In the genomic region with DNA sequence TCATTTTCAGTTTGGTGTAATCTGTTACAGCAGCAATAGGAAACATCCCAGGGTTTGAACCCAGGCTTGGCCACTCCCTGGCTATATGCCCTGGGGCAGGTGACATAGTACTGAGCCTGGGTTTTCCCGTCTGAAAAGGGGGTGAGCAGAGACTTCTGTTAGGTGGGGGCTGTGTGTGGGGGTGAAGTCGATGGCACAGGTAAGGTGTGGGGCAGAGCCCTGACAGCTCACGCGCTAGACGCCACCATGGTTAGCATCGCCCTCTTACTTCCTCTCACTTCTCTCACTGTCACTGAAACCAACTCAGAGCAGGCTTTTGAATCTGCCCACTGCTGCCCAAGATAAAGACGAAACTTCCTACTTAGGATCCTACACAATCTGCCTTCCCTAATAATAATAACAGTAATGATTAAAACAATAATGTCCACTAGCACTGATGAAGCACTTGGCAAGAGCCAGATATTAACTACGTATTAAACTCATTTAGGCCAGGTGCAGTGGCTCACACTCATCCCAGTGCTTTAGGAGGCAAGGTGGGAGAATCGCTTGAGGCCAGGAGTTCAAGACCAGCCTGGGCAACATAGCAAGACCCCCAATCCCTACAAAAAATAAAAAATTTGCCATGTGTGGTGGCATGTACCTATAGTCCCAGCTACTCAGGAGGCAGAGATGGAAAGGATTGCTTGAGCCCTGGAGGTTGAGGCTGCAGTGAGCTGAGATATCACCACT, we compare ENCODE assay signal across 14 cellular contexts.
DNase-seq lines count a peak whose midpoint lies in the region; ATAC-seq and TF ChIP-seq lines count a peak whose summit lies in the region.
"Had no signal": no experiment of that assay in that cellular context is flagged by ENCODE, and none has a peak within 500 bp of the region (broad histone marks: within the 10 kb centered on the region; RNA-seq: fewer than 3 reads in every experiment).

No MANE protein-coding gene starts in this region.

- no peak overlapping the region for H3K4me2 ChIP-seq in GM23338

- no peaks in the 10 kb centered on the region for H3K36me3 Mint-ChIP-seq in GM23338 (ENCODE audit: low read depth)

- no peaks in the 10 kb centered on the region for H3F3A ChIP-seq in GM23338 (replicated peaks; ENCODE audit: low read depth)

- peak overlapping the region; percentile 92 for H3K27ac ChIP-seq in right atrium auricular region
- peak overlapping the region in 2 of 3 donors; percentile 82 to 87 for H3K27ac ChIP-seq in right lobe of liver
- no peak overlapping the region for H3K27ac ChIP-seq in GM23338 (ENCODE audit: low read depth)

- H3K4me1 Mint-ChIP-seq in GM23338, result no peaks in the 10 kb centered on the region; the same call in 2 of the 3 replicates

- H2AFZ ChIP-seq in GM23338, result no peak overlapping the region

- H3K4me3 Mint-ChIP-seq in GM23338, result no peak overlapping the region

- no peaks in the 10 kb centered on the region for H3K27me3 ChIP-seq in right atrium auricular region
- no peaks in the 10 kb centered on the region for H3K27me3 ChIP-seq in right lobe of liver
- H3K27me3 ChIP-seq in GM23338 (ENCODE audit: insufficient read depth), result no peaks in the 10 kb centered on the region

- no peak for ATAC-seq in right lobe of liver
- no peak for ATAC-seq in GM23338
- ATAC-seq in HG02588 (IDR thresholded peaks at IDR 0.05; ENCODE audit: unreplicated experiment), result no peak

- H3K4me3 ChIP-seq in right atrium auricular region (no peak overlapping the region), right lobe of liver (no peak overlapping the region), GM23338 (no peak overlapping the region)

- H3K9me3 ChIP-seq in right atrium auricular region (no peaks in the 10 kb centered on the region), right lobe of liver (no peaks in the 10 kb centered on the region)

- H4K20me1 ChIP-seq in GM23338 (replicated peaks; ENCODE audit: insufficient read depth), result no peaks in the 10 kb centered on the region

- DNase-seq in right atrium auricular region (ENCODE audit: low spot score), result no peak
- DNase-seq in cardiac septum (ENCODE audit: low spot score), result no peak
- peak; percentile 41 to 51 for DNase-seq in activated T-cell treated with anti-CD3 and anti-CD28 coated beads, Interleukin-2, amount 50 U/mL, for 48 hours
- no peak for DNase-seq in right lobe of liver
- DNase-seq in activated effector memory CD4-positive, alpha-beta T cell treated with anti-CD3 and anti-CD28 coated beads, Interleukin-2, amount 50 U/mL, for 16 hours, result no peak
- no peak for DNase-seq in HT-29 (ENCODE audit: low spot score)
- DNase-seq in GM23338 (ENCODE audit: low spot score), result no peak
- DNase-seq: AML-193; central memory CD4-positive, alpha-beta T cell; GF-D8; NCI-H1092 treated with DMSO at 0.1 percent for 48 hours; NCI-H2171 treated with DMSO at 0.1 percent for 48 hours; T1000 had no signal

- intact Hi-C loops in cardiac septum (cut with DNase I), result no loop called here
- intact Hi-C loops in right lobe of liver (cut with DNase I), result no loop called here

- no peaks in the 10 kb centered on the region for H3K9me3 Mint-ChIP-seq in GM23338

- WGBS in right lobe of liver (ENCODE audit: insufficient coverage, low coverage, low lambda C conversion rate, missing lambda C conversion rate), result 95% methylated on average over 3 of the region's 9 CpGs

- H3K4me1 ChIP-seq in right atrium auricular region (peaks cover 0 to 60% of the 10 kb centered on the region in 2 donors), right lobe of liver (peaks cover 0 to 73% (median 36%) of the 10 kb centered on the region in 4 donors), GM23338 (ENCODE audit: insufficient read depth) (no peaks in the 10 kb centered on the region)

- H3K36me3 ChIP-seq in right atrium auricular region, result no peaks in the 10 kb centered on the region
- H3K36me3 ChIP-seq in right lobe of liver, result no peaks in the 10 kb centered on the region
- H3K36me3 ChIP-seq in GM23338 (ENCODE audit: insufficient read depth), result no peaks in the 10 kb centered on the region

- TF ChIP-seq POLR2A in right lobe of liver (IDR thresholded peaks at IDR 0.05), result no peak

- H3K27me3 Mint-ChIP-seq in GM23338 (ENCODE audit: insufficient read depth, low read depth, poor library complexity), result peaks cover 4% of the 10 kb centered on the region

- H3K27ac Mint-ChIP-seq in GM23338, result no peak overlapping the region

- H3K9me2 ChIP-seq in GM23338 (ENCODE audit: insufficient read depth), result no peaks in the 10 kb centered on the region

- no peaks in the 10 kb centered on the region for H3K79me2 ChIP-seq in GM23338 (replicated peaks; ENCODE audit: insufficient read depth)

- TF ChIP-seq CTCF in right atrium auricular region (IDR thresholded peaks at IDR 0.05) (no peak), right lobe of liver (IDR thresholded peaks at IDR 0.05) (no peak), GM23338 (conservative IDR thresholded peaks at IDR 0.05; ENCODE audit: low read depth in 2 of 2) (no peak)

TF ChIP-seq in GM23338, 12 proteins besides CTCF, POLR2A, EP300 and RAD21:
- TF ChIP-seq, protein P1, sequence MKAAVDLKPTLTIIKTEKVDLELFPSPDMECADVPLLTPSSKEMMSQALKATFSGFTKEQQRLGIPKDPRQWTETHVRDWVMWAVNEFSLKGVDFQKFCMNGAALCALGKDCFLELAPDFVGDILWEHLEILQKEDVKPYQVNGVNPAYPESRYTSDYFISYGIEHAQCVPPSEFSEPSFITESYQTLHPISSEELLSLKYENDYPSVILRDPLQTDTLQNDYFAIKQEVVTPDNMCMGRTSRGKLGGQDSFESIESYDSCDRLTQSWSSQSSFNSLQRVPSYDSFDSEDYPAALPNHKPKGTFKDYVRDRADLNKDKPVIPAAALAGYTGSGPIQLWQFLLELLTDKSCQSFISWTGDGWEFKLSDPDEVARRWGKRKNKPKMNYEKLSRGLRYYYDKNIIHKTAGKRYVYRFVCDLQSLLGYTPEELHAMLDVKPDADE (IDR thresholded peaks at IDR 0.05), result no peak
- TF ChIP-seq STAT1 (IDR thresholded peaks at IDR 0.05; ENCODE audit: unreplicated experiment) (no peak), NANOG (IDR thresholded peaks at IDR 0.05; ENCODE audit: borderline replicate concordance) (no peak), ZNF331 (CRISPR knock-in tag; IDR thresholded peaks at IDR 0.05; ENCODE audit: low read depth) (no peak)
- TF ChIP-seq, protein P2, sequence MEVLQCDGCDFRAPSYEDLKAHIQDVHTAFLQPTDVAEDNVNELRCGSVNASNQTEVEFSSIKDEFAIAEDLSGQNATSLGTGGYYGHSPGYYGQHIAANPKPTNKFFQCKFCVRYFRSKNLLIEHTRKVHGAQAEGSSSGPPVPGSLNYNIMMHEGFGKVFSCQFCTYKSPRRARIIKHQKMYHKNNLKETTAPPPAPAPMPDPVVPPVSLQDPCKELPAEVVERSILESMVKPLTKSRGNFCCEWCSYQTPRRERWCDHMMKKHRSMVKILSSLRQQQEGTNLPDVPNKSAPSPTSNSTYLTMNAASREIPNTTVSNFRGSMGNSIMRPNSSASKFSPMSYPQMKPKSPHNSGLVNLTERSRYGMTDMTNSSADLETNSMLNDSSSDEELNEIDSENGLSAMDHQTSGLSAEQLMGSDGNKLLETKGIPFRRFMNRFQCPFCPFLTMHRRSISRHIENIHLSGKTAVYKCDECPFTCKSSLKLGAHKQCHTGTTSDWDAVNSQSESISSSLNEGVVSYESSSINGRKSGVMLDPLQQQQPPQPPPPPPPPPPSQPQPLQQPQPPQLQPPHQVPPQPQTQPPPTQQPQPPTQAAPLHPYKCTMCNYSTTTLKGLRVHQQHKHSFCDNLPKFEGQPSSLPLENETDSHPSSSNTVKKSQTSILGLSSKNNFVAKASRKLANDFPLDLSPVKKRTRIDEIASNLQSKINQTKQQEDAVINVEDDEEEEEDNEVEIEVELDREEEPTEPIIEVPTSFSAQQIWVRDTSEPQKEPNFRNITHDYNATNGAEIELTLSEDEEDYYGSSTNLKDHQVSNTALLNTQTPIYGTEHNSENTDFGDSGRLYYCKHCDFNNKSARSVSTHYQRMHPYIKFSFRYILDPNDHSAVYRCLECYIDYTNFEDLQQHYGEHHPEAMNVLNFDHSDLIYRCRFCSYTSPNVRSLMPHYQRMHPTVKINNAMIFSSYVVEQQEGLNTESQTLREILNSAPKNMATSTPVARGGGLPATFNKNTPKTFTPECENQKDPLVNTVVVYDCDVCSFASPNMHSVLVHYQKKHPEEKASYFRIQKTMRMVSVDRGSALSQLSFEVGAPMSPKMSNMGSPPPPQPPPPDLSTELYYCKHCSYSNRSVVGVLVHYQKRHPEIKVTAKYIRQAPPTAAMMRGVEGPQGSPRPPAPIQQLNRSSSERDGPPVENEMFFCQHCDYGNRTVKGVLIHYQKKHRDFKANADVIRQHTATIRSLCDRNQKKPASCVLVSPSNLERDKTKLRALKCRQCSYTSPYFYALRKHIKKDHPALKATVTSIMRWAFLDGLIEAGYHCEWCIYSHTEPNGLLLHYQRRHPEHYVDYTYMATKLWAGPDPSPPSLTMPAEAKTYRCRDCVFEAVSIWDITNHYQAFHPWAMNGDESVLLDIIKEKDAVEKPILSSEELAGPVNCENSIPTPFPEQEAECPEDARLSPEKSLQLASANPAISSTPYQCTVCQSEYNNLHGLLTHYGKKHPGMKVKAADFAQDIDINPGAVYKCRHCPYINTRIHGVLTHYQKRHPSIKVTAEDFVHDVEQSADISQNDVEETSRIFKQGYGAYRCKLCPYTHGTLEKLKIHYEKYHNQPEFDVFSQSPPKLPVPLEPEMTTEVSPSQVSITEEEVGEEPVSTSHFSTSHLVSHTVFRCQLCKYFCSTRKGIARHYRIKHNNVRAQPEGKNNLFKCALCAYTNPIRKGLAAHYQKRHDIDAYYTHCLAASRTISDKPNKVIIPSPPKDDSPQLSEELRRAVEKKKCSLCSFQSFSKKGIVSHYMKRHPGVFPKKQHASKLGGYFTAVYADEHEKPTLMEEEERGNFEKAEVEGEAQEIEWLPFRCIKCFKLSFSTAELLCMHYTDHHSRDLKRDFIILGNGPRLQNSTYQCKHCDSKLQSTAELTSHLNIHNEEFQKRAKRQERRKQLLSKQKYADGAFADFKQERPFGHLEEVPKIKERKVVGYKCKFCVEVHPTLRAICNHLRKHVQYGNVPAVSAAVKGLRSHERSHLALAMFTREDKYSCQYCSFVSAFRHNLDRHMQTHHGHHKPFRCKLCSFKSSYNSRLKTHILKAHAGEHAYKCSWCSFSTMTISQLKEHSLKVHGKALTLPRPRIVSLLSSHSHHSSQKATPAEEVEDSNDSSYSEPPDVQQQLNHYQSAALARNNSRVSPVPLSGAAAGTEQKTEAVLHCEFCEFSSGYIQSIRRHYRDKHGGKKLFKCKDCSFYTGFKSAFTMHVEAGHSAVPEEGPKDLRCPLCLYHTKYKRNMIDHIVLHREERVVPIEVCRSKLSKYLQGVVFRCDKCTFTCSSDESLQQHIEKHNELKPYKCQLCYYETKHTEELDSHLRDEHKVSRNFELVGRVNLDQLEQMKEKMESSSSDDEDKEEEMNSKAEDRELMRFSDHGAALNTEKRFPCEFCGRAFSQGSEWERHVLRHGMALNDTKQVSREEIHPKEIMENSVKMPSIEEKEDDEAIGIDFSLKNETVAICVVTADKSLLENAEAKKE (CRISPR knock-in tag; IDR thresholded peaks at IDR 0.05), result no peak

Comparison
In these comparisons a context has a peak if more than half of its experiments do, and no peak if none do; other contexts are left out.
1. DNase-seq: peak in activated T-cell treated with anti-CD3 and anti-CD28 coated beads, Interleukin-2, amount 50 U/mL, for 48 hours (2 of 2); none in right atrium auricular region (single experiment), cardiac septum (single experiment), right lobe of liver (0 of 3), activated effector memory CD4-positive, alpha-beta T cell treated with anti-CD3 and anti-CD28 coated beads, Interleukin-2, amount 50 U/mL, for 16 hours (single experiment), HT-29 (single experiment) and GM23338 (single experiment).